Comparison of ENCODE assay signal across 10 cellular contexts in the genomic region with DNA sequence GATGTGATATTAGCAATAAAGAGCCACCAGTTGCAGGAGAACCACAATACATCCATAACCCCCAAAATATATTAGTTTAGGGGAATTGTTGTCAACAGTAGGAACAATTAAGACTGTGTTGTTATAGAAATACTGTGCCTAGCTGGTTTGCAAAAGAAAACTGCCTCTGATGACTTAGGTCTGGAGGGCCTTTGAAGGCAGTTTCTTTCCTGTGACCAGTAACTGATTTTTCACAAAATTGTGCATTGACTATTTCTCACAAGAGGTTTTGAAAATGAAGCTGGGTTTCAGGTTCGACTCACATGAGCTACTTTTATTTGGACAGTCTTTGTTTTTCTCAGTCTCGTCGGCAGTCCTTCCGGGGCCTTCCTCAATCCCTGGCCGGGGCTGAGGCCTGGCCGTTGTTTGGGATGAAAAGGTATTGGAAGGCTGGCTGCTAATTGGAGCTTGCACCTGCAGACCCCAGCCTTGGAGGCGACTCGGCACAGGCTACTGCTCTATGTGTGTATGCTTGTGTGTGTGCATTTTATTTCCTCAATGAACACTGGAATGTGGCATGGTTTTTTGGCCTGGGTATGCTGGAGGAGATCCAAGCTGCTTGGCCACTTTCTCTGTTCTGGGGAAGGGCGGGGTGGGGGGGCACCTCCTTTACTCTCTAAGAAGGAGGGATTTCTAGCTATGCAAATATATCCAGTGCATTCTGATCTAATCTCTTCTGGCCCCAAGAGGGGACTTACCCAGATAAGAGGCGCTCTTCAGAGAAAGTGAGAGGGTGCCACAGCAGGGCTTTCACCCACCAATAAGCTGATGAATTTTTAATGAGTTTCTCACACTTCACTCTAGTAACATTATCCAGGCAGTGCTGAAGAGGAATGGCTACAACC. TPM values are rescaled to one million over a fixed set of nuclear protein-coding genes. Genes with fewer than 3 reads are reported as not detected.
DNase-seq lines count a peak whose midpoint lies in the region; ATAC-seq and TF ChIP-seq lines count a peak whose summit lies in the region.
"Had no signal": no experiment of that assay in that cellular context is flagged by ENCODE, and none has a peak within 500 bp of the region (broad histone marks: within the 10 kb centered on the region; RNA-seq: fewer than 3 reads in every experiment).

No MANE protein-coding gene starts in this region.

- WGBS in thyroid gland, 2 donors = 14 to 29% methylated on average over 10 of the region's 10 CpGs

- no peak overlapping the region for H3K27ac Mint-ChIP-seq in activated naive CD8-positive, alpha-beta T cell treated with anti-CD3 and anti-CD28 coated beads, Interleukin-2, amount 50 U/mL, for 24 hours
- no peak overlapping the region for H3K27ac Mint-ChIP-seq in activated naive CD8-positive, alpha-beta T cell treated with anti-CD3 and anti-CD28 coated beads for 36 hours
- no peak overlapping the region for H3K27ac Mint-ChIP-seq in stimulated activated effector memory CD8-positive, alpha-beta T cell treated with anti-CD3 and anti-CD28 coated beads, Interleukin-12 subunit alpha, Interleukin-12 subunit beta, amount 100 ng/mL, for 72 hours
- H3K27ac Mint-ChIP-seq: T-helper 2 cell treated with Interferon-gamma antibody and Interleukin-4, amounts not matched to agents 5 μg/mL and 100 μg/mL, for 36 hours had no signal

- H3K4me1 Mint-ChIP-seq in activated naive CD8-positive, alpha-beta T cell treated with anti-CD3 and anti-CD28 coated beads, Interleukin-2, amount 50 U/mL, for 24 hours = no peaks in the 10 kb centered on the region
- H3K4me1 Mint-ChIP-seq in activated naive CD8-positive, alpha-beta T cell treated with anti-CD3 and anti-CD28 coated beads for 36 hours = no peaks in the 10 kb centered on the region
- H3K4me1 Mint-ChIP-seq in stimulated activated effector memory CD8-positive, alpha-beta T cell treated with anti-CD3 and anti-CD28 coated beads, Interleukin-12 subunit alpha, Interleukin-12 subunit beta, amount 100 ng/mL, for 72 hours = no peaks in the 10 kb centered on the region

- peaks cover 24 to 41% of the 10 kb centered on the region in 2 donors for H3K4me1 ChIP-seq in thyroid gland

- intact Hi-C loops in thyroid gland (cut with DNase I) = no loop called here

- H3K27ac ChIP-seq in thyroid gland = peak overlapping the region; percentile 54 to 66 (median 66)

- peak; percentile 33 for ATAC-seq in activated naive CD8-positive, alpha-beta T cell treated with anti-CD3 and anti-CD28 coated beads, Interleukin-2, amount 50 U/mL, for 24 hours
- peak; percentile 63 for ATAC-seq in HG02884 (IDR thresholded peaks at IDR 0.05; ENCODE audit: unreplicated experiment)
- ATAC-seq in stimulated activated effector memory CD8-positive, alpha-beta T cell treated with anti-CD3 and anti-CD28 coated beads, Interleukin-12 subunit alpha, Interleukin-12 subunit beta, amount 100 ng/mL, for 72 hours = no peak

- no peak for TF ChIP-seq CTCF in thyroid gland (IDR thresholded peaks at IDR 0.05)

- H3K27me3 Mint-ChIP-seq in activated naive CD8-positive, alpha-beta T cell treated with anti-CD3 and anti-CD28 coated beads, Interleukin-2, amount 50 U/mL, for 24 hours = peaks cover 3% of the 10 kb centered on the region
- H3K27me3 Mint-ChIP-seq in activated naive CD8-positive, alpha-beta T cell treated with anti-CD3 and anti-CD28 coated beads for 36 hours = peaks cover 5% of the 10 kb centered on the region
- H3K27me3 Mint-ChIP-seq: brain had no signal

- no peak for TF ChIP-seq POLR2A in thyroid gland (IDR thresholded peaks at IDR 0.05)

- H3K27me3 ChIP-seq in thyroid gland = no peaks in the 10 kb centered on the region

- H3K9me3 Mint-ChIP-seq in activated naive CD8-positive, alpha-beta T cell treated with anti-CD3 and anti-CD28 coated beads, Interleukin-2, amount 50 U/mL, for 24 hours = no peaks in the 10 kb centered on the region
- no peaks in the 10 kb centered on the region for H3K9me3 Mint-ChIP-seq in activated naive CD8-positive, alpha-beta T cell treated with anti-CD3 and anti-CD28 coated beads for 36 hours
- no peaks in the 10 kb centered on the region for H3K9me3 Mint-ChIP-seq in stimulated activated effector memory CD8-positive, alpha-beta T cell treated with anti-CD3 and anti-CD28 coated beads, Interleukin-12 subunit alpha, Interleukin-12 subunit beta, amount 100 ng/mL, for 72 hours
- H3K9me3 Mint-ChIP-seq: brain; T-helper 2 cell treated with Interferon-gamma antibody and Interleukin-4, amounts not matched to agents 5 μg/mL and 100 μg/mL, for 36 hours had no signal

- H3K4me3 Mint-ChIP-seq in activated naive CD8-positive, alpha-beta T cell treated with anti-CD3 and anti-CD28 coated beads, Interleukin-2, amount 50 U/mL, for 24 hours = no peak overlapping the region
- H3K4me3 Mint-ChIP-seq in activated naive CD8-positive, alpha-beta T cell treated with anti-CD3 and anti-CD28 coated beads for 36 hours = no peak overlapping the region
- H3K4me3 Mint-ChIP-seq in stimulated activated effector memory CD8-positive, alpha-beta T cell treated with anti-CD3 and anti-CD28 coated beads, Interleukin-12 subunit alpha, Interleukin-12 subunit beta, amount 100 ng/mL, for 72 hours = no peak overlapping the region
- H3K4me3 Mint-ChIP-seq: brain; T-helper 2 cell treated with Interferon-gamma antibody and Interleukin-4, amounts not matched to agents 5 μg/mL and 100 μg/mL, for 36 hours had no signal

- no peak overlapping the region for H3K4me3 ChIP-seq in thyroid gland (replicated peaks in 1 of 3)

- H3K36me3 Mint-ChIP-seq in activated naive CD8-positive, alpha-beta T cell treated with anti-CD3 and anti-CD28 coated beads, Interleukin-2, amount 50 U/mL, for 24 hours (ENCODE audit: low read depth) = no peaks in the 10 kb centered on the region
- H3K36me3 Mint-ChIP-seq in activated naive CD8-positive, alpha-beta T cell treated with anti-CD3 and anti-CD28 coated beads for 36 hours = no peaks in the 10 kb centered on the region
- H3K36me3 Mint-ChIP-seq in stimulated activated effector memory CD8-positive, alpha-beta T cell treated with anti-CD3 and anti-CD28 coated beads, Interleukin-12 subunit alpha, Interleukin-12 subunit beta, amount 100 ng/mL, for 72 hours = no peaks in the 10 kb centered on the region
- H3K36me3 Mint-ChIP-seq: brain had no signal

- DNase-seq in activated naive CD8-positive, alpha-beta T cell treated with anti-CD3 and anti-CD28 coated beads, Interleukin-2, amount 50 U/mL, for 24 hours = no peak
- no peak for DNase-seq in activated naive CD8-positive, alpha-beta T cell treated with anti-CD3 and anti-CD28 coated beads for 36 hours
- DNase-seq in NCI-H446 (lab: John Stamatoyannopoulos, UW) = peak; percentile 16 to 60
- peak; percentile 85 for DNase-seq in thyroid gland
- DNase-seq in NCI-H1694 (lab: John Stamatoyannopoulos, UW) = no peak
- DNase-seq in stimulated activated effector memory CD8-positive, alpha-beta T cell treated with anti-CD3 and anti-CD28 coated beads, Interleukin-12 subunit alpha, Interleukin-12 subunit beta, amount 100 ng/mL, for 72 hours (ENCODE audit: low spot score in 2 of 2) = no peak
- DNase-seq in NCI-H82 (lab: John Stamatoyannopoulos, UW) = no peak

- H3K9me3 ChIP-seq in thyroid gland = no peaks in the 10 kb centered on the region

- no peaks in the 10 kb centered on the region for H3K36me3 ChIP-seq in thyroid gland

RNA-seq across cellular contexts. Expression of a gene that starts 49.5 kb away (rescaled TPM):
- not detected for total RNA-seq in activated naive CD8-positive, alpha-beta T cell treated with anti-CD3 and anti-CD28 coated beads for 36 hours
- total RNA-seq in thyroid gland = 10 to 100 TPM; 34.3 to 63.8 (median 43.3) TPM

Comparison
In these comparisons a context has a peak if more than half of its experiments do, and no peak if none do; other contexts are left out.
1. DNase-seq: peak in NCI-H446 (2 of 2) and thyroid gland (2 of 2); none in activated naive CD8-positive, alpha-beta T cell treated with anti-CD3 and anti-CD28 coated beads, Interleukin-2, amount 50 U/mL, for 24 hours (single experiment), activated naive CD8-positive, alpha-beta T cell treated with anti-CD3 and anti-CD28 coated beads for 36 hours (single experiment), NCI-H1694 (single experiment), stimulated activated effector memory CD8-positive, alpha-beta T cell treated with anti-CD3 and anti-CD28 coated beads, Interleukin-12 subunit alpha, Interleukin-12 subunit beta, amount 100 ng/mL, for 72 hours (0 of 2) and NCI-H82 (single experiment).
2. RNA of a gene that starts 49.5 kb away (total RNA-seq): 34.3 to 63.8 TPM in thyroid gland; not detected in activated naive CD8-positive, alpha-beta T cell treated with anti-CD3 and anti-CD28 coated beads for 36 hours; every median in the first group is over 10 times any median in the second.